Comparison of ENCODE assay signal across 23 cellular contexts in the genomic region with DNA sequence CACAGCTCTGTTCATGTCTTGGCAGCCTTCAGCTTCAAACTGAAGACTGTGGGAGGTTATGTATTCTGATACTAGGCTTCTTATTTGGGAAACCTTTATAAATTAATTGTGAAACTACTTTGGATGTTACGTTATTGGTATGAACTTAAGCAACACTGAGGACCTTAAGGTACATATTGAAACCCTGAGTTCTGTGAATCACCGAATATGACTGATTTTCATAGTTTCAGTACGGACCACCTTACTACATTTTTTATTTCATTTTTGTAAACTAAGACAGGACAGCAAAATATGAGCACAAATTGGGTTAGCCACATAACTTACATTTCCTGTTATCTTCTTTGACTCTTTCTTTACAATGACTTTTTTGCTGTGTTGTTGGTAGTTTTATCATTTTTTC.
DNase-seq lines count a peak whose midpoint lies in the region; ATAC-seq and TF ChIP-seq lines count a peak whose summit lies in the region.
"Had no signal": no experiment of that assay in that cellular context is flagged by ENCODE, and none has a peak within 500 bp of the region (broad histone marks: within the 10 kb centered on the region; RNA-seq: fewer than 3 reads in every experiment).

No MANE protein-coding gene starts in this region.

- WGBS in aorta, 2 donors, result 96% methylated on average over 3 of the region's 3 CpGs

- peaks cover 0 to 8% of the 10 kb centered on the region in 2 donors for H3K4me1 ChIP-seq in aorta (ENCODE audit: control insufficient read depth in 1 of 2, insufficient read depth in 2 of 2, low read length in 2 of 2)
- H3K4me1 ChIP-seq: gastroesophageal sphincter, thyroid gland had no signal

- intact Hi-C loops in aorta (cut with DNase I), result loop anchor here (10.0 kb wide), 2 partner anchors 72 to 662 kb away; no protein-coding TSS in a partner anchor

- H3K4me3 ChIP-seq in fibroblast of mammary gland (ENCODE audit: control insufficient read depth, low read depth, low read length), result no peak overlapping the region
- H3K4me3 ChIP-seq in aorta (ENCODE audit: low read length in 2 of 2), result no peak overlapping the region
- H3K4me3 ChIP-seq: gastroesophageal sphincter, HAP-1, mucosa of descending colon, thyroid gland had no signal

- no peaks in the 10 kb centered on the region for H3K36me3 ChIP-seq in aorta (ENCODE audit: control insufficient read depth in 1 of 2, insufficient read depth in 2 of 2, low read length in 1 of 2)
- H3K36me3 ChIP-seq: gastroesophageal sphincter, HAP-1, thyroid gland had no signal

- TF ChIP-seq CTCF in fibroblast of mammary gland (conservative IDR thresholded peaks at IDR 0.05; ENCODE audit: control insufficient read depth, insufficient read depth, low read depth, low read length), result no peak

- DNase-seq in fibroblast of mammary gland (ENCODE audit: low read depth) (peak; percentile 12), mucosa of gallbladder (ENCODE audit: low spot score) (no peak), aorta (no peak), NCI-H2107 treated with DMSO at 0.1 percent for 48 hours (lab: John Stamatoyannopoulos, UW; ENCODE audit: unreplicated experiment) (no peak)
- DNase-seq: activated CD4-positive, CD25-positive, alpha-beta regulatory T cell treated with anti-CD3 and anti-CD28 coated beads, Interleukin-2, amount 50 U/mL, for 72 hours; activated naive CD8-positive, alpha-beta T cell treated with anti-CD3 and anti-CD28 coated beads for 36 hours; effector memory CD4-positive, alpha-beta T cell; hypothalamus; mucosa of descending colon; NCI-H1105; NCI-H2029 treated with DMSO at 0.1 percent for 48 hours; stimulated activated CD4-positive, alpha-beta T cell treated with anti-CD3 and anti-CD28 coated beads, Interleukin-2, amount 100 ng/mL, for 24 hours; stimulated activated naive CD4-positive, alpha-beta T cell; T-cell; thyroid gland had no signal

- H3K27me3 ChIP-seq in aorta (ENCODE audit: control insufficient read depth in 1 of 2, insufficient read depth in 2 of 2, low read length in 1 of 2), result no peaks in the 10 kb centered on the region
- H3K27me3 ChIP-seq: gastroesophageal sphincter, thyroid gland had no signal

- ATAC-seq in GM18508 (IDR thresholded peaks at IDR 0.05; ENCODE audit: insufficient read depth, unreplicated experiment) (peak; percentile 56), GM21619 (IDR thresholded peaks at IDR 0.05; ENCODE audit: unreplicated experiment) (peak; percentile 45), HG03135 (IDR thresholded peaks at IDR 0.05; ENCODE audit: unreplicated experiment) (peak; percentile 42), aorta (ENCODE audit: low FRiP score) (no peak), HG03571 (IDR thresholded peaks at IDR 0.05; ENCODE audit: unreplicated experiment) (no peak)
- ATAC-seq: esophagus mucosa, gastroesophageal sphincter, mucosa of descending colon, Panc1, T-cell had no signal

- no peak overlapping the region for H3K27ac ChIP-seq in aorta (ENCODE audit: low read depth in 1 of 2, low read length in 2 of 2)
- H3K27ac ChIP-seq: gastroesophageal sphincter, thyroid gland had no signal

- no peaks in the 10 kb centered on the region for H3K9me3 ChIP-seq in aorta (ENCODE audit: control insufficient read depth, low read length)
- H3K9me3 ChIP-seq: gastroesophageal sphincter, HAP-1, mucosa of descending colon, thyroid gland had no signal

Comparison
In these comparisons a context has a peak if more than half of its experiments do, and no peak if none do; other contexts are left out.
1. ATAC-seq: peak in GM18508 (single experiment), GM21619 (single experiment) and HG03135 (single experiment); none in aorta (single experiment) and HG03571 (single experiment).